ENCODE assay signal across 11 cellular contexts in the genomic region with DNA sequence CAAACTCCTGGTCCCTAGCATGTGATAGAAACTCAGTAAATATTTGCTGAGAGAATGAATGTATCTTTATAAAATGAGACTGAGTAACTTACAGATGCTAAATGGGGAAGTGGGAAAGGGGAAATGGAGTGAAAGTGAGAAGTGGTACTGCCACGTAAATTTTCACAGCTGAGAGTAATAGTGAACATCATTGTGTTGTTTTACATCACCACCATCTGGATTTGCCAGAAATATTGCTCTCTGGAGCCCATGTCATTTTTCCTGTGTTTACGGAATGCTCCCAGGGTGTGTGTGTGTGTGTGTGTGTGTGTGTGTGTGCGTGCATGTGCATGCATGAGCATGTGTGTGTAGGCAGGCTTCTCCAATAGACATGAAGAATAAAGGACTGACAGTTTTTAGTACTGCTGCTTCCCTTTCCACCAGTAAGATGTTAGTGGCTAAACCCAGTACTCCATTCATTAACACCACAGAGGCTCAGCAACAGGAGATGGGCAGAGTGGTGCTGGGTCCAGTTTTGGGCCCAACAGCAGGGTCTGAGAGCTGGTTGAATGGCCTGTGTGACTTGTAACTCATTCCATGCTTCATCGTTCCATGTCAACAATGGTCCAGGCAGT. TPM values are rescaled to one million over a fixed set of nuclear protein-coding genes. Genes with fewer than 3 reads are reported as not detected.
DNase-seq lines count a peak whose midpoint lies in the region; ATAC-seq and TF ChIP-seq lines count a peak whose summit lies in the region.
"Had no signal": no experiment of that assay in that cellular context is flagged by ENCODE, and none has a peak within 500 bp of the region (broad histone marks: within the 10 kb centered on the region; RNA-seq: fewer than 3 reads in every experiment).

No MANE protein-coding gene starts in this region.

- H3K9me3 ChIP-seq in right cardiac atrium (ENCODE audit: control insufficient read depth, low read length): no peaks in the 10 kb centered on the region
- H3K9me3 ChIP-seq in thoracic aorta: no peaks in the 10 kb centered on the region

- peak; percentile 49 for ATAC-seq in Right ventricle myocardium superior (ENCODE audit: poor library complexity)
- ATAC-seq in right cardiac atrium: no peak
- peak; percentile 89 for ATAC-seq in HG02943 (IDR thresholded peaks at IDR 0.05; ENCODE audit: low read depth, unreplicated experiment)
- ATAC-seq in thoracic aorta (ENCODE audit: insufficient number of reproducible peaks, low FRiP score, low read depth): peak; percentile 23

- H3K27me3 ChIP-seq in right cardiac atrium (ENCODE audit: control insufficient read depth, insufficient read depth): no peaks in the 10 kb centered on the region
- no peaks in the 10 kb centered on the region for H3K27me3 ChIP-seq in thoracic aorta (replicated peaks; ENCODE audit: insufficient read depth)

- TF ChIP-seq CTCF in thoracic aorta (IDR thresholded peaks at IDR 0.05): no peak

- 70% methylated on average over 4 of the region's 4 CpGs for WGBS in right cardiac atrium

- no peaks in the 10 kb centered on the region for H3K36me3 ChIP-seq in thoracic aorta

- DNase-seq in Right ventricle myocardium superior: no peak
- DNase-seq in right cardiac atrium: no peak
- DNase-seq in NOMO-1 treated with dmso at 0.1 percent for 144 hours (lab: John Stamatoyannopoulos, UW; ENCODE audit: unreplicated experiment): peak; percentile 82
- no peak for DNase-seq in thoracic aorta (ENCODE audit: low spot score)
- no peak for DNase-seq in NCI-H2029 treated with DMSO at 0.1 percent for 48 hours (lab: John Stamatoyannopoulos, UW)
- no peak for DNase-seq in NCI-H2171 (lab: John Stamatoyannopoulos, UW)
- DNase-seq in RKO (ENCODE audit: low spot score): no peak
- DNase-seq: 8988T; activated T-cell treated with anti-CD3 and anti-CD28 coated beads, Interleukin-2, amount 50 U/mL, for 48 hours had no signal

- H3K27ac ChIP-seq in right cardiac atrium (ENCODE audit: low read length) (no peak overlapping the region), thoracic aorta (no peak overlapping the region)
- H3K27ac ChIP-seq: epithelial cell of prostate had no signal

- H3K4me3 ChIP-seq in right cardiac atrium (ENCODE audit: low read length) (no peak overlapping the region), thoracic aorta (no peak overlapping the region)

- H3K4me1 ChIP-seq in right cardiac atrium (ENCODE audit: control insufficient read depth, insufficient read depth, low read length) (no peaks in the 10 kb centered on the region), thoracic aorta (ENCODE audit: control insufficient read depth in 1 of 2, low read depth in 2 of 2) (peaks cover 7 to 20% of the 10 kb centered on the region in 2 donors)

- intact Hi-C loops in Right ventricle myocardium superior (cut with DNase I) (no loop called here), right cardiac atrium (cut with DNase I) (no loop called here)

RNA-seq across cellular contexts. Expression of a gene that starts 57.3 kb away (rescaled TPM):
- 5.9 TPM for total RNA-seq in Right ventricle myocardium superior
- total RNA-seq in right cardiac atrium: 10 to 100 TPM; 11.5 to 15.4 (median 13.4) TPM
- 7.8 TPM for polyA plus RNA-seq in right cardiac atrium
- 10 to 100 TPM; 51.1 to 87.1 TPM for total RNA-seq in thoracic aorta

Comparison
In these comparisons a context has a peak if more than half of its experiments do, and no peak if none do; other contexts are left out.
1. ATAC-seq: peak in Right ventricle myocardium superior (single experiment), HG02943 (single experiment) and thoracic aorta (single experiment); none in right cardiac atrium (0 of 2).